ENCODE assay signal across 19 cellular contexts in genomic region chr1:206568779-206569352, GRCh38. TPM values are rescaled to one million over a fixed set of nuclear protein-coding genes. Genes with fewer than 3 reads are reported as not detected.
DNase-seq lines count a peak whose midpoint lies in the region; ATAC-seq, FAIRE-seq and TF ChIP-seq lines count a peak whose summit lies in the region.
"Had no signal": no experiment of that assay in that cellular context is flagged by ENCODE, and none has a peak within 500 bp of the region (broad histone marks: within the 10 kb centered on the region; RNA-seq: fewer than 3 reads in every experiment).

No MANE protein-coding gene starts in this region.

- TF ChIP-seq CTCF in K562 (IDR thresholded peaks at IDR 0.05 in 2 of 3, conservative IDR thresholded peaks at IDR 0.05 in 1 of 3; ENCODE audit: insufficient read depth in 2 of 3, low read depth in 1 of 3, low read length in 3 of 3), result no peak
- no peak for TF ChIP-seq CTCF in nephron progenitor cell (IDR thresholded peaks at IDR 0.05)

- H3K4me3 Mint-ChIP-seq in T-helper 17 cell (peak overlapping the region; percentile 86), nephron progenitor cell (no peak overlapping the region)
- H3K4me3 Mint-ChIP-seq: brain had no signal

- H3K4me1 ChIP-seq in K562 (replicated peaks in 1 of 2; ENCODE audit: control insufficient read depth in 2 of 2, insufficient read depth in 2 of 2, low read length in 2 of 2), result peaks cover 3 to 5% of the 10 kb centered on the region in 2 experiments; a peak in 4 of 5 replicates
- H3K4me1 ChIP-seq: sigmoid colon had no signal

- peaks cover 22% of the 10 kb centered on the region for H3K79me2 ChIP-seq in K562 (ENCODE audit: control insufficient read depth, insufficient read depth, low read length)

- FAIRE-seq in K562 (lab: Jason Lieb, UNC), result no peak

- POLR2A ChIA-PET in K562 (lab: Yijun Ruan, JAX), result interaction anchor here (0.6 to 2.6 kb wide), 7 partner anchors 9 to 370 kb away, joined by 3 to 7 read pairs (median 4); no protein-coding TSS in a partner anchor

- H3K27ac Mint-ChIP-seq in T-helper 17 cell (peak overlapping the region; percentile 100), nephron progenitor cell (no peak overlapping the region)
- H3K27ac Mint-ChIP-seq: brain had no signal

- TF ChIP-seq RAD21 in K562 (CRISPR knock-in tag; conservative IDR thresholded peaks at IDR 0.05 in 1 of 2, IDR thresholded peaks at IDR 0.05 in 1 of 2), result no peak

- TF ChIP-seq EP300 in K562 (IDR thresholded peaks at IDR 0.05; ENCODE audit: low read length), result no peak

- BruUV-seq in K562 (replicated peaks; lab: Mats Ljungman, UMichigan), result no TSS peak

- intact Hi-C loops in K562 (cut with micrococcal nuclease), result no loop called here

- H4K20me1 ChIP-seq in K562 (replicated peaks; ENCODE audit: control insufficient read depth, insufficient read depth, low read length), result peaks cover 3% of the 10 kb centered on the region; the same call in 1 of the 2 replicates

- H3K4me2 ChIP-seq in K562 (ENCODE audit: insufficient read depth, low read length), result no peak overlapping the region

- H3K4me1 Mint-ChIP-seq in T-helper 17 cell (peaks cover 83% of the 10 kb centered on the region), nephron progenitor cell (peaks cover 25% of the 10 kb centered on the region)

- in situ Hi-C loops in K562 (cut with MboI), result no loop called here

- H3K9ac ChIP-seq in K562 (ENCODE audit: insufficient read depth in 1 of 2, low read depth in 2 of 2, low read length in 2 of 2), result no peak overlapping the region

- H3K27me3 ChIP-seq in K562 (ENCODE audit: control insufficient read depth in 2 of 2, insufficient read depth in 2 of 2, low read length in 2 of 2), result no peaks in the 10 kb centered on the region
- H3K27me3 ChIP-seq: ovary, sigmoid colon had no signal

- no peak for TF ChIP-seq POLR2A in K562 (conservative IDR thresholded peaks at IDR 0.05)

- H3K36me3 ChIP-seq in K562 (ENCODE audit: control insufficient read depth, insufficient read depth, low read length), result peaks cover 61% of the 10 kb centered on the region; the same call in 2 of the 3 replicates
- H3K36me3 ChIP-seq: ovary, sigmoid colon had no signal

- H3K4me3 ChIP-seq in K562, result no peak overlapping the region
- H3K4me3 ChIP-seq: ovary, sigmoid colon had no signal

- H3K9me3 Mint-ChIP-seq in nephron progenitor cell, result no peaks in the 10 kb centered on the region
- H3K9me3 Mint-ChIP-seq: brain had no signal

- peak; percentile 36 for DNase-seq in activated T-cell treated with anti-CD3 and anti-CD28 coated beads, Interleukin-2, amount 50 U/mL, for 1 hour
- DNase-seq in activated T-cell treated with anti-CD3 and anti-CD28 coated beads for 4 hours (no peak), T-helper 17 cell (no peak), K562 (ENCODE audit: extremely low read depth in 1 of 4, low spot score in 3 of 4) (no peak), NCI-H1092 (lab: John Stamatoyannopoulos, UW) (no peak), 8988T (no peak), nephron progenitor cell (no peak)
- no peak for DNase-seq in stimulated activated naive CD8-positive, alpha-beta T cell treated with anti-CD3 and anti-CD28 coated beads, Interleukin-15, Interleukin-2, amounts not matched to agents 100 U/mL and 50 U/mL, for 24 hours
- DNase-seq: Calu3; cortex of kidney; foreskin melanocyte; NCI-H1048; NCI-H69; OCI-M1; ovary; sigmoid colon; stimulated activated CD4-positive, alpha-beta T cell treated with anti-CD3 and anti-CD28 coated beads, Interleukin-1b, Interleukin-23, amount 100 ng/mL, for 48 hours had no signal

- H3K9me3 ChIP-seq in T-helper 17 cell (ENCODE audit: control insufficient read depth, low read length, poor library complexity, severe bottlenecking) (no peaks in the 10 kb centered on the region), K562 (replicated peaks; ENCODE audit: control insufficient read depth, insufficient read depth, low read depth, low read length) (no peaks in the 10 kb centered on the region)
- H3K9me3 ChIP-seq: ovary, sigmoid colon had no signal

- H3K27me3 Mint-ChIP-seq in T-helper 17 cell (no peaks in the 10 kb centered on the region), nephron progenitor cell (ENCODE audit: low read depth, poor library complexity) (peaks cover 26% of the 10 kb centered on the region)
- H3K27me3 Mint-ChIP-seq: brain had no signal

- peaks cover 19% of the 10 kb centered on the region for H3K36me3 Mint-ChIP-seq in T-helper 17 cell (ENCODE audit: low read depth)
- H3K36me3 Mint-ChIP-seq in nephron progenitor cell (ENCODE audit: low read depth), result no peaks in the 10 kb centered on the region
- H3K36me3 Mint-ChIP-seq: brain had no signal

- peaks cover 5% of the 10 kb centered on the region for H3K9me1 ChIP-seq in K562 (ENCODE audit: control insufficient read depth, insufficient read depth, low read length)

- CTCF ChIA-PET in K562 (lab: Yijun Ruan, JAX; ENCODE audit: low intra/inter-chr PET ratio), result no interaction called here

- ATAC-seq in T-helper 17 cell (peak; percentile 77), K562 (no peak)
- peak; percentile 19 for ATAC-seq in stimulated activated naive CD8-positive, alpha-beta T cell treated with anti-CD3 and anti-CD28 coated beads, Interleukin-15, Interleukin-2, amounts not matched to agents 100 U/mL and 50 U/mL, for 24 hours

- H2AFZ ChIP-seq in K562 (ENCODE audit: low read depth, low read length), result no peak overlapping the region

- no peak overlapping the region for H3K27ac ChIP-seq in K562 (ENCODE audit: extremely low read depth, low read depth, low read length)
- H3K27ac ChIP-seq: epithelial cell of prostate, ovary, sigmoid colon had no signal

- WGBS in K562 (ENCODE audit: insufficient coverage, low coverage, missing lambda C conversion rate), result 78% methylated on average over 8 of the region's 8 CpGs

TF ChIP-seq in K562, 482 proteins besides CTCF, POLR2A, EP300 and RAD21:
- TF ChIP-seq ZNF316 (IDR thresholded peaks at IDR 0.05), result peak; percentile 72
- TF ChIP-seq MAFK (IDR thresholded peaks at IDR 0.05; ENCODE audit: low read length), result peak; percentile 38; the same call in 1 of the 2 replicates
- no peak for TF ChIP-seq DMBX1 (CRISPR knock-in tag; IDR thresholded peaks at IDR 0.05; ENCODE audit: borderline replicate concordance)
- peak; percentile 57; the same call in 1 of the 2 replicates for TF ChIP-seq C11orf30 (IDR thresholded peaks at IDR 0.05; ENCODE audit: low read depth)
- no peak for TF ChIP-seq ZNF511 (CRISPR knock-in tag; IDR thresholded peaks at IDR 0.05)
- no peak for TF ChIP-seq NEUROD1 (IDR thresholded peaks at IDR 0.05; ENCODE audit: borderline replicate concordance, low read depth, low read length, partially characterized antibody)
- TF ChIP-seq E2F5 (CRISPR knock-in tag; IDR thresholded peaks at IDR 0.05), result 0 out of 2 replicates have a peak, but pooled peaks have one; percentile 27
- 0 out of 2 replicates have a peak, but pooled peaks have one; percentile 27 for TF ChIP-seq MAFG (tag; conservative IDR thresholded peaks at IDR 0.05)
- no peak for TF ChIP-seq MBD2 (IDR thresholded peaks at IDR 0.05; ENCODE audit: borderline replicate concordance, low read depth)
- TF ChIP-seq SMAD3 (CRISPR knock-in tag; conservative IDR thresholded peaks at IDR 0.05), result no peak
- peak; percentile 42 for TF ChIP-seq MAFF (IDR thresholded peaks at IDR 0.05; ENCODE audit: low read length)
- no peak for TF ChIP-seq ZFP36 (IDR thresholded peaks at IDR 0.05; ENCODE audit: low read depth, low read length, partially characterized antibody)

RNA-seq across cellular contexts. Expression of gene EIF2D, which starts 43.4 kb away (rescaled TPM):
- total RNA-seq in T-helper 17 cell, result 10 to 100 TPM; 43.6 to 45.4 TPM
- 150 and 157 TPM in 2 replicates for total RNA-seq in K562 (2011; cell fraction: chromatin; rRNA removed; ENCODE audit: low replicate concordance)
- 80.9 and 87.9 TPM in 2 replicates for total RNA-seq in K562 (2011; cell fraction: nucleolus; rRNA removed)
- total RNA-seq in K562 (2011; cell fraction: nucleoplasm; rRNA removed), result 121 and 150 TPM in 2 replicates
- 85.9 and 106 TPM in 2 replicates for total RNA-seq in K562 (2014; rRNA removed)
- 92.7 and 93.9 TPM in 2 replicates for total RNA-seq in K562 (2014; rRNA removed; fragmentation: Illumina TruSeq; extraction: Trizol)
- 85.1 and 86.5 TPM in 2 replicates for total RNA-seq in K562 (2015; rRNA removed; fragmentation: Illumina TruSeq; extraction: Trizol)
- total RNA-seq in K562 (2021), result 81.1 and 82.1 TPM in 2 replicates
- polyA plus RNA-seq in K562 (2011; rRNA removed), result 138 and 152 TPM in 2 replicates
- 91.2 and 121 TPM in 2 replicates for polyA plus RNA-seq in K562 (2011; cell fraction: cytosol; rRNA removed)
- 209 and 264 TPM in 2 replicates for polyA plus RNA-seq in K562 (2011; cell fraction: nucleus; rRNA removed)
- polyA plus RNA-seq in K562 (2012), result 76.3 and 124 TPM in 2 replicates
- polyA plus RNA-seq in K562 (2014; fragmentation: Illumina TruSeq; extraction: Trizol), result 111 and 128 TPM in 2 replicates
- 100 to 1,000 TPM in 1 of 2 experiments, 10 to 100 TPM in 1; 86.9 to 130 TPM for polyA plus RNA-seq in K562 (2014; fragmentation: Nextera tagmentation; extraction: Ambion mirVana)
- 113 and 131 TPM in 2 replicates for polyA plus RNA-seq in K562 (2014; rRNA removed)
- polyA minus RNA-seq in K562 (2011; rRNA and poly(A)+ RNA removed), result 109 and 116 TPM in 2 replicates
- polyA minus RNA-seq in K562 (2011; cell fraction: cytosol; rRNA and poly(A)+ RNA removed), result 50.0 and 50.6 TPM in 2 replicates
- 51.2 and 78.6 TPM in 2 replicates for polyA minus RNA-seq in K562 (2011; cell fraction: nucleus; rRNA and poly(A)+ RNA removed)
